In the genomic region with DNA sequence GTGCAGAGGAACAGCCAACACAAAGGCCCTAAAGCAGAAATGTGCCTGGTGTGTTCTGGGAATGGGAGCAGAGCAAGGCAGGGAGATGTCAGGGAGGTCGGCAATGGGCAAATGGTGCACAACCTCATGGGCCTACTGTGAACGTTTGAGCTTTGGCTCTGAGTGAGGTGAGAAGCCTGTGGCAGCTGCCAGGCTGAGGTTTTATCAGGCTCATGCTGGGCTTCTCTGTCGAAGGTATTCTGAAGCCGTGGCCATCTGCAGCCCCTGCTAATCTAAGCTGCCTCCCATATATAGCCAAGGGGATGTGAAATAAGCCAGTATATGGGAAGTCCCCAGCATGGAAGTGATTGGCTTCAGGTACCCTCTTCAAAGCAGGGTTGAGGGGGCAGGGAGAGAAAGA, we compare ENCODE assay signal across 30 cellular contexts.
"Had no signal": no experiment of that assay in that cellular context is flagged by ENCODE, and none has a peak within 500 bp of the region (broad histone marks: within the 10 kb centered on the region; RNA-seq: fewer than 3 reads in every experiment).

No MANE protein-coding gene starts in this region.

- H3K27me3 ChIP-seq: MG63, Peyer's patch had no signal

- H3K4me3 ChIP-seq: MG63, Peyer's patch had no signal

- ATAC-seq: activated CD8-positive, alpha-beta memory T cell treated with anti-CD3 and anti-CD28 coated beads, Interleukin-2, amount 10 ng/mL, durations not matched to agents 7 days and 5 days; activated naive CD8-positive, alpha-beta T cell treated with anti-CD3 and anti-CD28 coated beads, Interleukin-2, amount 50 U/mL, for 24 hours; PC-3 had no signal

- H3K36me3 ChIP-seq: MG63, Peyer's patch had no signal

- DNase-seq: activated CD4-positive, alpha-beta memory T cell treated with anti-CD3 and anti-CD28 coated beads, Interleukin-2, amount 10 ng/mL, durations not matched to agents 7 days and 5 days; activated CD4-positive, alpha-beta T cell treated with anti-CD3 and anti-CD28 coated beads for 1 hour; activated CD4-positive, alpha-beta T cell treated with anti-CD3 and anti-CD28 coated beads for 48 hours; activated CD4-positive, CD25-positive, alpha-beta regulatory T cell; activated CD8-positive, alpha-beta memory T cell treated with anti-CD3 and anti-CD28 coated beads for 24 hours; activated CD8-positive, alpha-beta memory T cell treated with anti-CD3 and anti-CD28 coated beads, Interleukin-2, amount 10 ng/mL, durations not matched to agents 7 days and 5 days; activated CD8-positive, alpha-beta memory T cell treated with anti-CD3 and anti-CD28 coated beads, Interleukin-2, amount 50 U/mL, for 48 hours; activated effector memory CD4-positive, alpha-beta T cell treated with Interleukin-2 at 50 U/mL for 16 hours; activated naive CD4-positive, alpha-beta T cell treated with anti-CD3 and anti-CD28 coated beads, Interleukin-2, amount 10 ng/mL, durations not matched to agents 7 days and 5 days; activated naive CD8-positive, alpha-beta T cell treated with anti-CD3 and anti-CD28 coated beads, Interleukin-2, amount 50 U/mL, for 24 hours; activated T-cell treated with anti-CD3 and anti-CD28 coated beads, Interleukin-2, amount 50 U/mL, for 48 hours; anterior cingulate cortex; Kasumi-1; KG1; MG63; NCI-H1048; NCI-H1105 treated with DMSO at 0.1 percent for 48 hours; NCI-H1436; NCI-H1694; NCI-H1930; NCI-H345; NCI-H526 treated with DMSO at 0.1 percent for 48 hours; NCI-H774; PC-3; Peyer's patch; RPMI8226; SW 1271; T-helper 1 cell; T-helper 2 cell; T-helper 9 cell had no signal
